33 cellular contexts compared by ENCODE assay signal in the genomic region with DNA sequence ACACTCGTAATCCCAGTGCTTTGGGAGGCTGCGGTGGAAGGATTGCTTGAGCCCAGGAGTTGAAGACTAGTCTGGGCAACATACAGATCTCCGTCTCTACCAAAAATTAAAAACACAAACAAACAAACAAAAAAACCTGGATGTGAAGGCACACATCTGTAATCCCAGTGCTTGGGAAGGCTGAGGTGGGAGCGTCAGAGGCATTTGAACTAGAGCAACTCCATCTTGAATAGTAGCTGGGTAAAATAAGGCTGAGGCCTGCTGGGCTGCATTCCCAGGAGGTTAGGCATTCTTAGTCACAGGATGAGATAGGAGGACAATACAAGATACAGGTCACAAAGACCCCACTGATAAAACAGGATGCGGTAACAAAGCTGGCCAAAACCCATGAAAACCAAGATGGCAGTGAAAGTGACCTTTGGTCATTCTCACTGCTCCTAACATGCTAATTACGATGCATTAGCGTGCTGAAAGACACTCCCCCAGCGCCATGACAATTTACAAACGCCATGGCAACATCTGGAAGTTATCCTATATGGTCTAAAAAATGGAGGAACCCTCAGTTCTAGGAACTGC. TPM values are rescaled to one million over a fixed set of nuclear protein-coding genes. Genes with fewer than 3 reads are reported as not detected.
"Had no signal": no experiment of that assay in that cellular context is flagged by ENCODE, and none has a peak within 500 bp of the region (broad histone marks: within the 10 kb centered on the region; RNA-seq: fewer than 3 reads in every experiment).

No MANE protein-coding gene starts in this region.

- H3K9me3 ChIP-seq: esophagus squamous epithelium, gastroesophageal sphincter, heart right ventricle had no signal

- DNase-seq: activated CD4-positive, alpha-beta memory T cell treated with anti-CD3 and anti-CD28 coated beads, Interleukin-2, amount 10 ng/mL, durations not matched to agents 7 days and 5 days; activated CD4-positive, alpha-beta T cell treated with anti-CD3 and anti-CD28 coated beads for 1 hour; activated CD4-positive, alpha-beta T cell treated with anti-CD3 and anti-CD28 coated beads for 4 hours; activated CD4-positive, alpha-beta T cell treated with anti-CD3 and anti-CD28 coated beads, Interleukin-2, amount 10 ng/mL, durations not matched to agents 7 days and 5 days; activated CD4-positive, alpha-beta T cell treated with anti-CD3 and anti-CD28 coated beads, Interleukin-2, amount 50 U/mL, for 4 hours; activated CD8-positive, alpha-beta memory T cell treated with anti-CD3 and anti-CD28 coated beads, Interleukin-2, amount 50 U/mL, for 48 hours; activated gamma-delta T cell; activated naive CD4-positive, alpha-beta T cell; activated naive CD4-positive, alpha-beta T cell treated with anti-CD3 and anti-CD28 coated beads, Interleukin-2, amount 10 ng/mL, durations not matched to agents 7 days and 5 days; activated T-cell treated with anti-CD3 and anti-CD28 coated beads for 4 hours; activated T-cell treated with anti-CD3 and anti-CD28 coated beads, Interleukin-2, amount 50 U/mL, for 24 hours; activated T-cell treated with anti-CD3 and anti-CD28 coated beads, Interleukin-2, amount 50 U/mL, for 72 hours; amniotic stem cell; brain microvascular endothelial cell; cortex of kidney; effector memory CD4-positive, alpha-beta T cell; esophagus squamous epithelium; foreskin melanocyte; heart right ventricle; T-helper 2 cell had no signal

- H3K27ac Mint-ChIP-seq: activated CD4-positive, alpha-beta memory T cell treated with anti-CD3 and anti-CD28 coated beads, Interleukin-2, amount 10 ng/mL, durations not matched to agents 7 days and 5 days; activated CD4-positive, alpha-beta T cell treated with anti-CD3 and anti-CD28 coated beads, Interleukin-2, amount 10 ng/mL, durations not matched to agents 7 days and 5 days; activated naive CD4-positive, alpha-beta T cell treated with anti-CD3 and anti-CD28 coated beads, Interleukin-2, amount 10 ng/mL, durations not matched to agents 7 days and 5 days; activated naive CD8-positive, alpha-beta T cell; activated T-cell treated with anti-CD3 and anti-CD28 coated beads, Interleukin-2, amount 50 U/mL, for 24 hours; activated T-cell treated with anti-CD3 and anti-CD28 coated beads, Interleukin-2, amount 50 U/mL, for 72 hours had no signal

- H3K4me3 Mint-ChIP-seq: activated CD4-positive, alpha-beta memory T cell treated with anti-CD3 and anti-CD28 coated beads, Interleukin-2, amount 10 ng/mL, durations not matched to agents 7 days and 5 days; activated CD4-positive, alpha-beta T cell treated with anti-CD3 and anti-CD28 coated beads, Interleukin-2, amount 10 ng/mL, durations not matched to agents 7 days and 5 days; activated naive CD4-positive, alpha-beta T cell treated with anti-CD3 and anti-CD28 coated beads, Interleukin-2, amount 10 ng/mL, durations not matched to agents 7 days and 5 days; activated naive CD8-positive, alpha-beta T cell; activated T-cell treated with anti-CD3 and anti-CD28 coated beads, Interleukin-2, amount 50 U/mL, for 24 hours; activated T-cell treated with anti-CD3 and anti-CD28 coated beads, Interleukin-2, amount 50 U/mL, for 72 hours; central memory CD8-positive, alpha-beta T cell had no signal

- H3K4me2 ChIP-seq: hepatocyte had no signal

- H3K27me3 Mint-ChIP-seq: activated naive CD8-positive, alpha-beta T cell; activated T-cell treated with anti-CD3 and anti-CD28 coated beads, Interleukin-2, amount 50 U/mL, for 24 hours had no signal

- H3K27me3 ChIP-seq: brain microvascular endothelial cell, esophagus squamous epithelium, gastroesophageal sphincter, heart right ventricle, hepatocyte had no signal

- H3K36me3 ChIP-seq: brain microvascular endothelial cell, esophagus squamous epithelium, gastroesophageal sphincter, heart right ventricle had no signal

- ATAC-seq: activated T-cell treated with anti-CD3 and anti-CD28 coated beads, Interleukin-2, amount 50 U/mL, for 72 hours; gastroesophageal sphincter; heart right ventricle had no signal

- FAIRE-seq: astrocyte, bronchial epithelial cell had no signal

- H2AFZ ChIP-seq: hepatocyte had no signal

- H3K9me3 Mint-ChIP-seq: activated CD4-positive, alpha-beta memory T cell treated with anti-CD3 and anti-CD28 coated beads, Interleukin-2, amount 10 ng/mL, durations not matched to agents 7 days and 5 days; activated CD4-positive, alpha-beta T cell treated with anti-CD3 and anti-CD28 coated beads, Interleukin-2, amount 10 ng/mL, durations not matched to agents 7 days and 5 days; activated naive CD4-positive, alpha-beta T cell treated with anti-CD3 and anti-CD28 coated beads, Interleukin-2, amount 10 ng/mL, durations not matched to agents 7 days and 5 days; activated T-cell treated with anti-CD3 and anti-CD28 coated beads, Interleukin-2, amount 50 U/mL, for 24 hours; activated T-cell treated with anti-CD3 and anti-CD28 coated beads, Interleukin-2, amount 50 U/mL, for 72 hours; central memory CD8-positive, alpha-beta T cell had no signal

- H3K4me1 Mint-ChIP-seq: central memory CD8-positive, alpha-beta T cell had no signal

- H3K4me3 ChIP-seq: esophagus squamous epithelium, gastroesophageal sphincter, heart right ventricle, hepatocyte had no signal

- H3K4me1 ChIP-seq: gastroesophageal sphincter had no signal

- H3K36me3 Mint-ChIP-seq: activated naive CD4-positive, alpha-beta T cell treated with anti-CD3 and anti-CD28 coated beads, Interleukin-2, amount 10 ng/mL, durations not matched to agents 7 days and 5 days; activated naive CD8-positive, alpha-beta T cell had no signal

- H3K79me2 ChIP-seq: hepatocyte had no signal

- H3K27ac ChIP-seq: brain microvascular endothelial cell, epithelial cell of prostate, esophagus squamous epithelium, gastroesophageal sphincter, heart right ventricle, hepatocyte had no signal

RNA-seq across cellular contexts. Expression of gene RD3, which starts 33.2 kb away (rescaled TPM):
- total RNA-seq: activated CD4-positive, alpha-beta memory T cell treated with anti-CD3 and anti-CD28 coated beads, Interleukin-2, amount 10 ng/mL, durations not matched to agents 7 days and 5 days; activated CD4-positive, alpha-beta T cell treated with anti-CD3 and anti-CD28 coated beads, Interleukin-2, amount 10 ng/mL, durations not matched to agents 7 days and 5 days; activated T-cell treated with anti-CD3 and anti-CD28 coated beads, Interleukin-2, amount 50 U/mL, for 72 hours; astrocyte; bronchial epithelial cell; cardiac septum; dermis microvascular lymphatic vessel endothelial cell; fibroblast of lung; fibroblast of villous mesenchyme; glomerular endothelial cell; heart right ventricle; hepatocyte; T-helper 1 cell treated with Interleukin-12 subunit alpha and Interleukin-12 subunit beta and Interleukin-4 antibody, amounts not matched to agents 30 ng/mL and 1 ng/mL, for 36 hours had no signal
- polyA plus RNA-seq: fibroblast of lung, hepatocyte had no signal
